Comparison of ENCODE assay signal across 1 cellular context in the genomic region with DNA sequence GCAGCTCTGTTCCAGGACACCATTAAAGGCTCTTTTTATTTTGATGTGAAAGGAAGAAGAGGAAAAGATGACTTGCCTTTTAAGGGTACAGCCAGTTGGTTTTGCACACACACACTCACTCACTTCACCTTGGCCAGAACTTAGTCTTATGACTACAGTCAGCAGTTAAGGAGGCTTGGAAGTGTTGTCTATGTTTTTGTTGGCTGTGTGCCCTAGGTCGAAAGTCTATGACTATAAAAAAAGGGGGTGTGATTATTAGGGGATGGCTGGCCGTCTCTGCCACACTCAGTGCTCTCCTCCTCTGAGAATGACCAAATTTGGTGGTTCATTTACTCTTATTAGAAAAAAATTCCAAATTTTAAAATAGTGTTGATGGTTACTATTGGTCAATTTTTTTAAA.
TF ChIP-seq lines count a peak whose summit lies in the region.

No MANE protein-coding gene starts in this region.

TF ChIP-seq in GM23338, 12 proteins besides CTCF, POLR2A, EP300 and RAD21 (continued from another document):
- TF ChIP-seq, protein P1, sequence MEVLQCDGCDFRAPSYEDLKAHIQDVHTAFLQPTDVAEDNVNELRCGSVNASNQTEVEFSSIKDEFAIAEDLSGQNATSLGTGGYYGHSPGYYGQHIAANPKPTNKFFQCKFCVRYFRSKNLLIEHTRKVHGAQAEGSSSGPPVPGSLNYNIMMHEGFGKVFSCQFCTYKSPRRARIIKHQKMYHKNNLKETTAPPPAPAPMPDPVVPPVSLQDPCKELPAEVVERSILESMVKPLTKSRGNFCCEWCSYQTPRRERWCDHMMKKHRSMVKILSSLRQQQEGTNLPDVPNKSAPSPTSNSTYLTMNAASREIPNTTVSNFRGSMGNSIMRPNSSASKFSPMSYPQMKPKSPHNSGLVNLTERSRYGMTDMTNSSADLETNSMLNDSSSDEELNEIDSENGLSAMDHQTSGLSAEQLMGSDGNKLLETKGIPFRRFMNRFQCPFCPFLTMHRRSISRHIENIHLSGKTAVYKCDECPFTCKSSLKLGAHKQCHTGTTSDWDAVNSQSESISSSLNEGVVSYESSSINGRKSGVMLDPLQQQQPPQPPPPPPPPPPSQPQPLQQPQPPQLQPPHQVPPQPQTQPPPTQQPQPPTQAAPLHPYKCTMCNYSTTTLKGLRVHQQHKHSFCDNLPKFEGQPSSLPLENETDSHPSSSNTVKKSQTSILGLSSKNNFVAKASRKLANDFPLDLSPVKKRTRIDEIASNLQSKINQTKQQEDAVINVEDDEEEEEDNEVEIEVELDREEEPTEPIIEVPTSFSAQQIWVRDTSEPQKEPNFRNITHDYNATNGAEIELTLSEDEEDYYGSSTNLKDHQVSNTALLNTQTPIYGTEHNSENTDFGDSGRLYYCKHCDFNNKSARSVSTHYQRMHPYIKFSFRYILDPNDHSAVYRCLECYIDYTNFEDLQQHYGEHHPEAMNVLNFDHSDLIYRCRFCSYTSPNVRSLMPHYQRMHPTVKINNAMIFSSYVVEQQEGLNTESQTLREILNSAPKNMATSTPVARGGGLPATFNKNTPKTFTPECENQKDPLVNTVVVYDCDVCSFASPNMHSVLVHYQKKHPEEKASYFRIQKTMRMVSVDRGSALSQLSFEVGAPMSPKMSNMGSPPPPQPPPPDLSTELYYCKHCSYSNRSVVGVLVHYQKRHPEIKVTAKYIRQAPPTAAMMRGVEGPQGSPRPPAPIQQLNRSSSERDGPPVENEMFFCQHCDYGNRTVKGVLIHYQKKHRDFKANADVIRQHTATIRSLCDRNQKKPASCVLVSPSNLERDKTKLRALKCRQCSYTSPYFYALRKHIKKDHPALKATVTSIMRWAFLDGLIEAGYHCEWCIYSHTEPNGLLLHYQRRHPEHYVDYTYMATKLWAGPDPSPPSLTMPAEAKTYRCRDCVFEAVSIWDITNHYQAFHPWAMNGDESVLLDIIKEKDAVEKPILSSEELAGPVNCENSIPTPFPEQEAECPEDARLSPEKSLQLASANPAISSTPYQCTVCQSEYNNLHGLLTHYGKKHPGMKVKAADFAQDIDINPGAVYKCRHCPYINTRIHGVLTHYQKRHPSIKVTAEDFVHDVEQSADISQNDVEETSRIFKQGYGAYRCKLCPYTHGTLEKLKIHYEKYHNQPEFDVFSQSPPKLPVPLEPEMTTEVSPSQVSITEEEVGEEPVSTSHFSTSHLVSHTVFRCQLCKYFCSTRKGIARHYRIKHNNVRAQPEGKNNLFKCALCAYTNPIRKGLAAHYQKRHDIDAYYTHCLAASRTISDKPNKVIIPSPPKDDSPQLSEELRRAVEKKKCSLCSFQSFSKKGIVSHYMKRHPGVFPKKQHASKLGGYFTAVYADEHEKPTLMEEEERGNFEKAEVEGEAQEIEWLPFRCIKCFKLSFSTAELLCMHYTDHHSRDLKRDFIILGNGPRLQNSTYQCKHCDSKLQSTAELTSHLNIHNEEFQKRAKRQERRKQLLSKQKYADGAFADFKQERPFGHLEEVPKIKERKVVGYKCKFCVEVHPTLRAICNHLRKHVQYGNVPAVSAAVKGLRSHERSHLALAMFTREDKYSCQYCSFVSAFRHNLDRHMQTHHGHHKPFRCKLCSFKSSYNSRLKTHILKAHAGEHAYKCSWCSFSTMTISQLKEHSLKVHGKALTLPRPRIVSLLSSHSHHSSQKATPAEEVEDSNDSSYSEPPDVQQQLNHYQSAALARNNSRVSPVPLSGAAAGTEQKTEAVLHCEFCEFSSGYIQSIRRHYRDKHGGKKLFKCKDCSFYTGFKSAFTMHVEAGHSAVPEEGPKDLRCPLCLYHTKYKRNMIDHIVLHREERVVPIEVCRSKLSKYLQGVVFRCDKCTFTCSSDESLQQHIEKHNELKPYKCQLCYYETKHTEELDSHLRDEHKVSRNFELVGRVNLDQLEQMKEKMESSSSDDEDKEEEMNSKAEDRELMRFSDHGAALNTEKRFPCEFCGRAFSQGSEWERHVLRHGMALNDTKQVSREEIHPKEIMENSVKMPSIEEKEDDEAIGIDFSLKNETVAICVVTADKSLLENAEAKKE (CRISPR knock-in tag; IDR thresholded peaks at IDR 0.05) = no peak
- no peak for TF ChIP-seq POLR2AphosphoS5 (IDR thresholded peaks at IDR 0.05; ENCODE audit: low read depth)
- TF ChIP-seq STAT1 (IDR thresholded peaks at IDR 0.05; ENCODE audit: unreplicated experiment) = no peak
- TF ChIP-seq REST (IDR thresholded peaks at IDR 0.05; ENCODE audit: unreplicated experiment) = no peak
- no peak for TF ChIP-seq ZNF114 (CRISPR knock-in tag; IDR thresholded peaks at IDR 0.05)
- TF ChIP-seq NANOG (IDR thresholded peaks at IDR 0.05; ENCODE audit: borderline replicate concordance) = no peak
- TF ChIP-seq CREB1 (CRISPR knock-in tag; IDR thresholded peaks at IDR 0.05; ENCODE audit: low read depth) = no peak
